ENCODE assay signal across 15 cellular contexts in genomic region chr15:80609512-80609946, GRCh38.
A peak's percentile ranks its signal among the peaks of the same experiment; 100 is the strongest.
DNase-seq lines count a peak whose midpoint lies in the region; ATAC-seq and TF ChIP-seq lines count a peak whose summit lies in the region.
"Had no signal": no experiment of that assay in that cellular context is flagged by ENCODE, and none has a peak within 500 bp of the region (broad histone marks: within the 10 kb centered on the region; RNA-seq: fewer than 3 reads in every experiment).

No MANE protein-coding gene starts in this region.

- H3K4me3 ChIP-seq in adipocyte (ENCODE audit: low read length) = no peak overlapping the region
- H3K4me3 ChIP-seq: esophagus muscularis mucosa had no signal

- H3K9ac ChIP-seq in adipocyte (ENCODE audit: low read length) = no peak overlapping the region

- no peak overlapping the region for H3K4me3 Mint-ChIP-seq in Calu3 (ENCODE audit: low read depth, unreplicated experiment)
- no peak overlapping the region for H3K4me3 Mint-ChIP-seq in CD14-positive monocyte
- H3K4me3 Mint-ChIP-seq: stimulated activated naive CD8-positive, alpha-beta T cell treated with anti-CD3 and anti-CD28 coated beads, Interleukin-15, amount 100 ng/mL, for 72 hours had no signal

- BruUV-seq in Calu3 (replicated peaks; lab: Mats Ljungman, UMichigan) = no TSS peak

- H3K4me1 Mint-ChIP-seq in Calu3 (ENCODE audit: low read depth, unreplicated experiment) (no peaks in the 10 kb centered on the region), CD14-positive monocyte (no peaks in the 10 kb centered on the region)
- H3K4me1 Mint-ChIP-seq: stimulated activated naive CD8-positive, alpha-beta T cell treated with anti-CD3 and anti-CD28 coated beads, Interleukin-15, amount 100 ng/mL, for 72 hours had no signal

- H3K9me3 Mint-ChIP-seq in Calu3 (ENCODE audit: low read depth, unreplicated experiment) = peaks cover 3% of the 10 kb centered on the region
- H3K9me3 Mint-ChIP-seq in CD14-positive monocyte = no peaks in the 10 kb centered on the region
- H3K9me3 Mint-ChIP-seq: activated naive CD4-positive, alpha-beta T cell treated with anti-CD3 and anti-CD28 coated beads, Interleukin-2, amount 50 U/mL, for 72 hours; stimulated activated naive CD8-positive, alpha-beta T cell treated with anti-CD3 and anti-CD28 coated beads, Interleukin-15, amount 100 ng/mL, for 72 hours had no signal

- H3K4me1 ChIP-seq in adipocyte (ENCODE audit: control insufficient read depth, insufficient read depth, low read length) = peaks cover 35% of the 10 kb centered on the region

- H3K27me3 ChIP-seq in adipocyte (replicated peaks; ENCODE audit: control insufficient read depth, insufficient read depth, low read length) = no peaks in the 10 kb centered on the region
- H3K27me3 ChIP-seq: esophagus muscularis mucosa had no signal

- ATAC-seq in left colon (peak; percentile 41), GM21528 (IDR thresholded peaks at IDR 0.05; ENCODE audit: low FRiP score, unreplicated experiment) (no peak), GM19395 (IDR thresholded peaks at IDR 0.05; ENCODE audit: unreplicated experiment) (no peak)
- ATAC-seq: activated naive CD4-positive, alpha-beta T cell treated with anti-CD3 and anti-CD28 coated beads, Interleukin-2, amount 50 U/mL, for 72 hours; Panc1; right cardiac atrium; stimulated activated naive CD8-positive, alpha-beta T cell treated with anti-CD3 and anti-CD28 coated beads, Interleukin-15, amount 100 ng/mL, for 72 hours had no signal

- no peaks in the 10 kb centered on the region for H3K36me3 Mint-ChIP-seq in Calu3 (ENCODE audit: insufficient read depth, unreplicated experiment)
- H3K36me3 Mint-ChIP-seq in CD14-positive monocyte = no peaks in the 10 kb centered on the region
- H3K36me3 Mint-ChIP-seq: activated naive CD4-positive, alpha-beta T cell treated with anti-CD3 and anti-CD28 coated beads, Interleukin-2, amount 50 U/mL, for 72 hours had no signal

- peak; percentile 61 for DNase-seq in COR-L47 (lab: John Stamatoyannopoulos, UW)
- DNase-seq in NCI-H146 (lab: John Stamatoyannopoulos, UW) = peak; percentile 70
- peak; percentile 25 for DNase-seq in adipocyte (ENCODE audit: low read depth)
- DNase-seq in left colon = no peak
- no peak for DNase-seq in Calu3
- no peak for DNase-seq in CD14-positive monocyte (ENCODE audit: low spot score)
- DNase-seq: C1 segment of cervical spinal cord; NCI-H187 treated with DMSO at 0.1 percent for 48 hours; right cardiac atrium; stimulated activated naive CD8-positive, alpha-beta T cell treated with anti-CD3 and anti-CD28 coated beads, Interleukin-15, amount 100 ng/mL, for 72 hours had no signal

- CTCF ChIA-PET in Calu3 (lab: Charles Lee) = no interaction called here

- intact Hi-C loops in left colon (cut with DNase I, micrococcal nuclease) = no loop called here
- intact Hi-C loops in Calu3 (cut with micrococcal nuclease; ENCODE audit: unreplicated experiment) = no loop called here
- intact Hi-C loops in CD14-positive monocyte (cut with micrococcal nuclease) = no loop called here

- H3K36me3 ChIP-seq in adipocyte (ENCODE audit: control insufficient read depth, insufficient read depth, low read length, severe bottlenecking) = no peaks in the 10 kb centered on the region
- H3K36me3 ChIP-seq: esophagus muscularis mucosa had no signal

- H3K27ac Mint-ChIP-seq in Calu3 (ENCODE audit: unreplicated experiment) (no peak overlapping the region), CD14-positive monocyte (no peak overlapping the region)
- H3K27ac Mint-ChIP-seq: activated naive CD4-positive, alpha-beta T cell treated with anti-CD3 and anti-CD28 coated beads, Interleukin-2, amount 50 U/mL, for 72 hours; stimulated activated naive CD8-positive, alpha-beta T cell treated with anti-CD3 and anti-CD28 coated beads, Interleukin-15, amount 100 ng/mL, for 72 hours had no signal

- TF ChIP-seq CTCF in Calu3 (IDR thresholded peaks at IDR 0.05; ENCODE audit: unreplicated experiment) (no peak), CD14-positive monocyte (IDR thresholded peaks at IDR 0.05) (no peak)

- H3K9me3 ChIP-seq in adipocyte (ENCODE audit: control insufficient read depth, low read length) = no peaks in the 10 kb centered on the region
- H3K9me3 ChIP-seq: esophagus muscularis mucosa had no signal

- H3K27me3 Mint-ChIP-seq in Calu3 (ENCODE audit: unreplicated experiment) (no peaks in the 10 kb centered on the region), CD14-positive monocyte (ENCODE audit: low read depth in 3 of 3) (peaks cover 2 to 8% (median 3%) of the 10 kb centered on the region in 3 donors)

Comparison
In these comparisons a context has a peak if more than half of its experiments do, and no peak if none do; other contexts are left out.
1. DNase-seq: peak in COR-L47 (single experiment), NCI-H146 (single experiment) and adipocyte (single experiment); none in left colon (0 of 2), Calu3 (single experiment) and CD14-positive monocyte (single experiment).